12 cellular contexts compared by ENCODE assay signal in the genomic region with DNA sequence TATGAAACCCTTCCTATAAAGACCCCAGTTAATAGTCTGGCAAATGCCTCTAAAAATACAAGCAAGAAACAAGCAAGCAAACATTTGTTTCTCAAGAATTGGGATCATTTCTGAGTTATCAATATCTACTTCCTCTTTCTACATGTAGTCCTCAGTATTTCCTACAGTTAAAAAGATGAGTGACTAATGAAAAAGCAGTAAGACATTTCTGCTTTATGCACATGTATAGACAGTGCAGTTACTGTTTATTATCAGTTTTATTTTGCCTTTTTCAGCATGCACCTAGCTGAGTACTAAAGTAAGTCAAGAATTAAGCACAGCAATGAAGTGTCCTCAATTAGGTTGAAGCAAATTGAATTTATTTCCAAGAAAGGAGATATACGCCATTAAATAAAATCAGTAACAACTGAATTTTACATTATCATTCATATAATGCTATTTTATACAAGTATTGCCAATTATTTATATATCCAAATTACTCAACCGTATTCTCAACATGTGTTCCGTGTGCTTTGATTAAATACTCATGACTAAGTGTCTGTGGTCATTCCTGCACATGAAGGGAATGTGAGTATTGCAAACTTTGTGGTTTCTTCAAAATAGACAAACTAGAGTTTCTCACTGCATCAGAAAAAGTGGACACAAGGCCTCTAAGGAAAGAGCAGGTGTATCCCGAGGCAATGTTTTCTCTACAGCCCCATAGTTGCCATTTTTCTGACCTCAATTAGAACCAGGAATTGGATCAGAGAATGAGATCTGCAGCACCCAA.
DNase-seq lines count a peak whose midpoint lies in the region; FAIRE-seq and TF ChIP-seq lines count a peak whose summit lies in the region.
"Had no signal": no experiment of that assay in that cellular context is flagged by ENCODE, and none has a peak within 500 bp of the region (broad histone marks: within the 10 kb centered on the region; RNA-seq: fewer than 3 reads in every experiment).

No MANE protein-coding gene starts in this region.

- no peak overlapping the region for H3K4me3 Mint-ChIP-seq in MCF 10A (ENCODE audit: unreplicated experiment)
- H3K4me3 Mint-ChIP-seq: activated naive CD8-positive, alpha-beta T cell treated with anti-CD3 and anti-CD28 coated beads, Interleukin-2, amount 50 U/mL, for 24 hours; T-helper 2 cell treated with Interferon-gamma antibody and Interleukin-4, amounts not matched to agents 5 μg/mL and 100 μg/mL, for 36 hours had no signal

- no TSS peak for BruUV-seq in MCF 10A (replicated peaks; lab: Mats Ljungman, UMichigan)

- no peak overlapping the region for H3K4me3 ChIP-seq in breast epithelium
- no peak overlapping the region for H3K4me3 ChIP-seq in brain microvascular endothelial cell (ENCODE audit: low read depth, low read length)
- H3K4me3 ChIP-seq in esophagus squamous epithelium = no peak overlapping the region
- H3K4me3 ChIP-seq: vagina had no signal

- WGBS in esophagus squamous epithelium, 2 donors = 67 to 70% methylated on average over 4 of the region's 4 CpGs

- no peaks in the 10 kb centered on the region for H3K9me3 ChIP-seq in breast epithelium
- no peaks in the 10 kb centered on the region for H3K9me3 ChIP-seq in esophagus squamous epithelium
- H3K9me3 ChIP-seq: vagina had no signal

- no peaks in the 10 kb centered on the region for H3K9me3 Mint-ChIP-seq in MCF 10A (ENCODE audit: unreplicated experiment)
- H3K9me3 Mint-ChIP-seq: activated naive CD8-positive, alpha-beta T cell treated with anti-CD3 and anti-CD28 coated beads, Interleukin-2, amount 50 U/mL, for 24 hours; T-helper 2 cell treated with Interferon-gamma antibody and Interleukin-4, amounts not matched to agents 5 μg/mL and 100 μg/mL, for 36 hours had no signal

- in situ Hi-C loops in brain microvascular endothelial cell (cut with HindIII; ENCODE audit: low pct_ligation_motif_present, low sequenced_read_pairs) = no loop called here

- H3K36me3 ChIP-seq in breast epithelium (no peaks in the 10 kb centered on the region), brain microvascular endothelial cell (replicated peaks) (no peaks in the 10 kb centered on the region), esophagus squamous epithelium (no peaks in the 10 kb centered on the region)
- H3K36me3 ChIP-seq: vagina had no signal

- no peak overlapping the region for H3K27ac ChIP-seq in breast epithelium
- no peak overlapping the region for H3K27ac ChIP-seq in brain microvascular endothelial cell
- no peak overlapping the region for H3K27ac ChIP-seq in esophagus squamous epithelium
- H3K27ac ChIP-seq: vagina had no signal

- POLR2A ChIA-PET in MCF 10A (lab: Yijun Ruan, JAX) = interaction anchor here (0.9 kb wide), 1 partner anchor 49 kb away, joined by 3 read pairs; no protein-coding TSS in a partner anchor

- DNase-seq in MCF 10A (ENCODE audit: unreplicated experiment) = peak; percentile 89
- no peak for DNase-seq in breast epithelium (ENCODE audit: low spot score in 2 of 2)
- DNase-seq in M059J (ENCODE audit: low read depth) = peak; percentile 97
- peak; percentile 68 for DNase-seq in brain microvascular endothelial cell
- DNase-seq in urothelium cell line (ENCODE audit: low spot score) = peak; percentile 46
- DNase-seq in activated T-cell treated with anti-CD3 and anti-CD28 coated beads for 4 hours = no peak
- no peak for DNase-seq in esophagus squamous epithelium (lab: John Stamatoyannopoulos, UW)
- no peak for DNase-seq in stimulated activated naive CD4-positive, alpha-beta T cell treated with Interleukin-2 at 50 U/mL for 16 hours (lab: John Stamatoyannopoulos, UW)
- DNase-seq: activated naive CD8-positive, alpha-beta T cell treated with anti-CD3 and anti-CD28 coated beads, Interleukin-2, amount 50 U/mL, for 24 hours had no signal

- no peaks in the 10 kb centered on the region for H3K36me3 Mint-ChIP-seq in MCF 10A (ENCODE audit: insufficient read depth, unreplicated experiment)

- H3K27me3 ChIP-seq in breast epithelium (no peaks in the 10 kb centered on the region), brain microvascular endothelial cell (replicated peaks) (no peaks in the 10 kb centered on the region), esophagus squamous epithelium (no peaks in the 10 kb centered on the region)
- H3K27me3 ChIP-seq: vagina had no signal

- intact Hi-C loops in MCF 10A (cut with micrococcal nuclease) = loop anchor here (10.0 kb wide), 1 partner anchor 67 kb away; no protein-coding TSS in a partner anchor
- intact Hi-C loops in breast epithelium (cut with DNase I; ENCODE audit: low total_unique reads) = no loop called here
- intact Hi-C loops in esophagus squamous epithelium (cut with DNase I) = no loop called here

- CTCF ChIA-PET in MCF 10A (lab: Yijun Ruan, JAX) = no interaction called here

- H3K4me1 Mint-ChIP-seq in MCF 10A (ENCODE audit: insufficient read depth, unreplicated experiment) = peaks cover 34% of the 10 kb centered on the region
- H3K4me1 Mint-ChIP-seq: activated naive CD8-positive, alpha-beta T cell treated with anti-CD3 and anti-CD28 coated beads, Interleukin-2, amount 50 U/mL, for 24 hours had no signal

- no peak overlapping the region for H3K27ac Mint-ChIP-seq in MCF 10A (ENCODE audit: low read depth, unreplicated experiment)
- H3K27ac Mint-ChIP-seq: activated naive CD8-positive, alpha-beta T cell treated with anti-CD3 and anti-CD28 coated beads, Interleukin-2, amount 50 U/mL, for 24 hours; T-helper 2 cell treated with Interferon-gamma antibody and Interleukin-4, amounts not matched to agents 5 μg/mL and 100 μg/mL, for 36 hours had no signal

- TF ChIP-seq CTCF in MCF 10A (IDR thresholded peaks at IDR 0.05; ENCODE audit: unreplicated experiment) = no peak
- TF ChIP-seq CTCF in breast epithelium (IDR thresholded peaks at IDR 0.05) = no peak
- TF ChIP-seq CTCF in brain microvascular endothelial cell (IDR thresholded peaks at IDR 0.05; ENCODE audit: low read depth, low read length, missing control alignments) = no peak
- no peak for TF ChIP-seq CTCF in esophagus squamous epithelium (IDR thresholded peaks at IDR 0.05)

- H3K4me1 ChIP-seq in breast epithelium (no peaks in the 10 kb centered on the region), esophagus squamous epithelium (peaks cover 0 to 10% (median 0%) of the 10 kb centered on the region in 3 donors)

- TF ChIP-seq POLR2A in breast epithelium (IDR thresholded peaks at IDR 0.05) = no peak
- no peak for TF ChIP-seq POLR2A in esophagus squamous epithelium (IDR thresholded peaks at IDR 0.05)

- no peaks in the 10 kb centered on the region for H3K27me3 Mint-ChIP-seq in MCF 10A (ENCODE audit: insufficient read depth, unreplicated experiment)
- H3K27me3 Mint-ChIP-seq: activated naive CD8-positive, alpha-beta T cell treated with anti-CD3 and anti-CD28 coated beads, Interleukin-2, amount 50 U/mL, for 24 hours had no signal

- no peak for FAIRE-seq in urothelium cell line (lab: Jason Lieb, UNC)
- FAIRE-seq: A204.1 had no signal

Comparison
In these comparisons a context has a peak if more than half of its experiments do, and no peak if none do; other contexts are left out.
1. DNase-seq: peak in MCF 10A (single experiment), M059J (single experiment), brain microvascular endothelial cell (single experiment) and urothelium cell line (single experiment); none in breast epithelium (0 of 2), activated T-cell treated with anti-CD3 and anti-CD28 coated beads for 4 hours (single experiment), esophagus squamous epithelium (single experiment) and stimulated activated naive CD4-positive, alpha-beta T cell treated with Interleukin-2 at 50 U/mL for 16 hours (single experiment).